ENCODE assay signal across 22 cellular contexts in the genomic region with DNA sequence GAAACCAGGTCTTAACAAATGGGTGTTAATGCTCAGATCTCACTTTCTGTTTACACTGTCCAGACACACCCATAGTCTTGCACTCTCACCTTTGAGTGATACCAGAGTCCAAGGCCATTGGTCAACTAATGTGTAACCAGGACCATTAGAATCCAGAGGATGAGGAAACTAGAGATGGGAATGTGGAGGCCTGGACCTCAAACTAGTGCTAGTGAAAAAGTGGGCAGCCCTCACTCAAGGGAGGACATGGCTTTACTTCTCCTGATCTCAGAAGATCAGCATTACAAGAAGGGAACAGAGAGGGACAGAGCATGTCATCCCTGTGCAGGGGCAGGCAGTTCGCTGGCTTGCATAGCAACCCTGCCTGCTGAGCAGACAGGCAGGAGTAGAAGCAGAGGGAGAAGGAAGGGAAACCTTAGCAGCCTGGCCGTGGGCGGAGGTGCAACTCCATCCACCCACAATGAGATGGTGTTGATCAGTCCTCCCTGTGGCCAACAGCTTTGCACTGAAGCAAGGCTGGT. TPM values are rescaled to one million over a fixed set of nuclear protein-coding genes. Genes with fewer than 3 reads are reported as not detected.
DNase-seq lines count a peak whose midpoint lies in the region; ATAC-seq, FAIRE-seq and TF ChIP-seq lines count a peak whose summit lies in the region.
"Had no signal": no experiment of that assay in that cellular context is flagged by ENCODE, and none has a peak within 500 bp of the region (broad histone marks: within the 10 kb centered on the region; RNA-seq: fewer than 3 reads in every experiment).

No MANE protein-coding gene starts in this region.

- BruUV-seq in GM12878 (replicated peaks; lab: Mats Ljungman, UMichigan), result no TSS peak

- H3K36me3 Mint-ChIP-seq in activated naive CD8-positive, alpha-beta T cell treated with anti-CD3 and anti-CD28 coated beads, Interleukin-2, amount 50 U/mL, for 24 hours (ENCODE audit: low read depth), result peaks cover under 1% of the 10 kb centered on the region
- no peaks in the 10 kb centered on the region for H3K36me3 Mint-ChIP-seq in activated naive CD8-positive, alpha-beta T cell treated with anti-CD3 and anti-CD28 coated beads for 36 hours

- no peak for DNase-seq in activated naive CD8-positive, alpha-beta T cell treated with anti-CD3 and anti-CD28 coated beads, Interleukin-2, amount 50 U/mL, for 24 hours
- no peak for DNase-seq in activated naive CD8-positive, alpha-beta T cell treated with anti-CD3 and anti-CD28 coated beads for 36 hours
- no peak for DNase-seq in GM12878 (ENCODE audit: low read depth, low spot score)
- DNase-seq in transverse colon, result peak; percentile 19
- no peak for DNase-seq in occipital lobe (lab: John Stamatoyannopoulos, UW)
- no peak for DNase-seq in activated effector memory CD4-positive, alpha-beta T cell treated with anti-CD3 and anti-CD28 coated beads, Interleukin-2, amount 50 U/mL, for 16 hours
- DNase-seq: activated effector memory CD4-positive, alpha-beta T cell treated with Interleukin-2 at 50 U/mL for 16 hours; amniotic stem cell; CD4-positive, alpha-beta T cell; DND-41; effector memory CD8-positive, alpha-beta T cell; HFFc6; mesendoderm; NCI-H2171; NCI-H748 treated with DMSO at 0.1 percent for 48 hours; OCI-M1; psoas muscle; stimulated activated naive CD4-positive, alpha-beta T cell treated with Interleukin-2 at 50 U/mL for 16 hours had no signal

- H3K9ac ChIP-seq in GM12878 (ENCODE audit: control insufficient read depth, insufficient read depth, low read length), result no peak overlapping the region; the same call in 1 of the 2 replicates

- H3K4me1 Mint-ChIP-seq in activated naive CD8-positive, alpha-beta T cell treated with anti-CD3 and anti-CD28 coated beads, Interleukin-2, amount 50 U/mL, for 24 hours, result peaks cover 15% of the 10 kb centered on the region
- peaks cover 2% of the 10 kb centered on the region for H3K4me1 Mint-ChIP-seq in activated naive CD8-positive, alpha-beta T cell treated with anti-CD3 and anti-CD28 coated beads for 36 hours
- H3K4me1 Mint-ChIP-seq: central memory CD8-positive, alpha-beta T cell; nephron had no signal

- in situ Hi-C loops in GM12878 (cut with MboI) (no loop called here), transverse colon (cut with MboI; ENCODE audit: low pct_ligation_motif_present in 1 of 4, low pct_unique_long_range_greater_than_20kb in 1 of 4, low sequenced_read_pairs in 3 of 4) (no loop called here)

- POLR2A ChIA-PET in GM12878 (lab: Charles Lee), result no interaction called here

- H3K36me3 ChIP-seq in GM12878 (ENCODE audit: control insufficient read depth in 2 of 2, insufficient read depth in 2 of 2, low read length in 1 of 2) (no peaks in the 10 kb centered on the region), transverse colon (no peaks in the 10 kb centered on the region)

- no peaks in the 10 kb centered on the region for H3K9me3 ChIP-seq in GM12878 (replicated peaks; ENCODE audit: control insufficient read depth, insufficient read depth, low read length)
- no peaks in the 10 kb centered on the region for H3K9me3 ChIP-seq in transverse colon
- H3K9me3 ChIP-seq: psoas muscle had no signal

- no peak overlapping the region; the same call in 1 of the 2 replicates for H2AFZ ChIP-seq in GM12878 (ENCODE audit: control insufficient read depth, low read depth, low read length)

- RAD21 ChIA-PET in GM12878 (lab: Charles Lee; ENCODE audit: unreplicated experiment), result no interaction called here

- SMC1A ChIA-PET in GM12878 (lab: Charles Lee; ENCODE audit: uncharacterized antibody, unreplicated experiment), result no interaction called here

- peaks cover 9% of the 10 kb centered on the region for H3K4me1 ChIP-seq in GM12878 (ENCODE audit: control insufficient read depth, insufficient read depth, low read length)
- H3K4me1 ChIP-seq in transverse colon, result peaks cover 0 to 11% (median 5%) of the 10 kb centered on the region in 4 donors
- H3K4me1 ChIP-seq: psoas muscle had no signal

- H3K27ac ChIP-seq in GM12878 (ENCODE audit: control insufficient read depth, insufficient read depth) (no peak overlapping the region), transverse colon (no peak overlapping the region)
- H3K27ac ChIP-seq: psoas muscle had no signal

- H3K79me2 ChIP-seq in GM12878 (ENCODE audit: control insufficient read depth, insufficient read depth, low read length), result no peaks in the 10 kb centered on the region

- no peak overlapping the region for H3K27ac Mint-ChIP-seq in activated naive CD8-positive, alpha-beta T cell treated with anti-CD3 and anti-CD28 coated beads, Interleukin-2, amount 50 U/mL, for 24 hours
- H3K27ac Mint-ChIP-seq in activated naive CD8-positive, alpha-beta T cell treated with anti-CD3 and anti-CD28 coated beads for 36 hours, result no peak overlapping the region
- H3K27ac Mint-ChIP-seq: CD4-positive, alpha-beta T cell; effector memory CD8-positive, alpha-beta T cell; HFFc6; nephron had no signal

- H3K4me2 ChIP-seq in GM12878 (ENCODE audit: control insufficient read depth, insufficient read depth), result peak overlapping the region; percentile 63

- H3K27me3 ChIP-seq in GM12878 (replicated peaks in 1 of 2; ENCODE audit: control insufficient read depth in 2 of 2, insufficient read depth in 2 of 2, low read length in 1 of 2), result no peaks in the 10 kb centered on the region
- no peaks in the 10 kb centered on the region for H3K27me3 ChIP-seq in transverse colon

- TF ChIP-seq POLR2A in GM12878 (IDR thresholded peaks at IDR 0.05; ENCODE audit: low read depth, low read length), result no peak
- no peak for TF ChIP-seq POLR2A in transverse colon (IDR thresholded peaks at IDR 0.05)

- CTCF ChIA-PET in GM12878 (lab: Yijun Ruan, JAX), result no interaction called here

- peak; percentile 75 for FAIRE-seq in GM12878 (lab: Jason Lieb, UNC)

- WGBS in GM12878 (ENCODE audit: insufficient coverage, insufficient replicate concordance, low lambda C conversion rate, missing lambda C conversion rate), result 50% methylated on average over 3 of the region's 3 CpGs
- 30 to 57% methylated on average over 2 to 3 of the region's 3 CpGs for WGBS in transverse colon (ENCODE audit: low coverage in 1 of 2), 2 donors

- TF ChIP-seq CTCF in GM12878 (IDR thresholded peaks at IDR 0.05 in 2 of 3, conservative IDR thresholded peaks at IDR 0.05 in 1 of 3; ENCODE audit: control insufficient read depth in 2 of 3, extremely low read depth in 1 of 3, insufficient read depth in 1 of 3, low read depth in 3 of 3, low read length in 3 of 3) (no peak), transverse colon (IDR thresholded peaks at IDR 0.05) (no peak)

- intact Hi-C loops in GM12878 (cut with micrococcal nuclease; ENCODE audit: unreplicated experiment) (no loop called here), transverse colon (cut with DNase I; ENCODE audit: low total_unique reads) (no loop called here)

- peaks cover 36% of the 10 kb centered on the region for H3K27me3 Mint-ChIP-seq in activated naive CD8-positive, alpha-beta T cell treated with anti-CD3 and anti-CD28 coated beads, Interleukin-2, amount 50 U/mL, for 24 hours
- H3K27me3 Mint-ChIP-seq in activated naive CD8-positive, alpha-beta T cell treated with anti-CD3 and anti-CD28 coated beads for 36 hours, result peaks cover 20% of the 10 kb centered on the region

- TF ChIP-seq EP300 in GM12878 (IDR thresholded peaks at IDR 0.05; ENCODE audit: borderline replicate concordance in 1 of 2, control insufficient read depth in 1 of 2, low read depth in 2 of 2, low read length in 2 of 2) (no peak), transverse colon (IDR thresholded peaks at IDR 0.05; ENCODE audit: low read depth) (no peak)

- no peak for TF ChIP-seq RAD21 in GM12878 (IDR thresholded peaks at IDR 0.05; ENCODE audit: insufficient read depth, low read depth, low read length)

- H3K4me3 ChIP-seq in GM12878 (no peak overlapping the region), transverse colon (no peak overlapping the region)
- H3K4me3 ChIP-seq: psoas muscle had no signal

- H4K20me1 ChIP-seq in GM12878 (ENCODE audit: control insufficient read depth, insufficient read depth), result no peaks in the 10 kb centered on the region

- H3K4me3 Mint-ChIP-seq in activated naive CD8-positive, alpha-beta T cell treated with anti-CD3 and anti-CD28 coated beads, Interleukin-2, amount 50 U/mL, for 24 hours, result no peak overlapping the region
- no peak overlapping the region for H3K4me3 Mint-ChIP-seq in activated naive CD8-positive, alpha-beta T cell treated with anti-CD3 and anti-CD28 coated beads for 36 hours
- H3K4me3 Mint-ChIP-seq: CD4-positive, alpha-beta T cell; central memory CD8-positive, alpha-beta T cell; effector memory CD8-positive, alpha-beta T cell; HFFc6; nephron had no signal

- H3K9me3 Mint-ChIP-seq in activated naive CD8-positive, alpha-beta T cell treated with anti-CD3 and anti-CD28 coated beads, Interleukin-2, amount 50 U/mL, for 24 hours, result peaks cover 7% of the 10 kb centered on the region
- peaks cover 1% of the 10 kb centered on the region for H3K9me3 Mint-ChIP-seq in activated naive CD8-positive, alpha-beta T cell treated with anti-CD3 and anti-CD28 coated beads for 36 hours
- H3K9me3 Mint-ChIP-seq: central memory CD8-positive, alpha-beta T cell; effector memory CD8-positive, alpha-beta T cell; HFFc6 had no signal

- peak; percentile 29 for ATAC-seq in activated naive CD8-positive, alpha-beta T cell treated with anti-CD3 and anti-CD28 coated beads, Interleukin-2, amount 50 U/mL, for 24 hours
- ATAC-seq in HG02610 (IDR thresholded peaks at IDR 0.05; ENCODE audit: unreplicated experiment) (peak; percentile 40), GM12878 (peak; percentile 52), HG03571 (IDR thresholded peaks at IDR 0.05; ENCODE audit: unreplicated experiment) (no peak)
- ATAC-seq: effector memory CD8-positive, alpha-beta T cell; psoas muscle had no signal

RNA-seq across cellular contexts. Expression of gene XRN2, which starts 22.6 kb away (rescaled TPM):
- 10 to 100 TPM; 85.0 to 85.5 TPM for total RNA-seq in activated naive CD8-positive, alpha-beta T cell treated with anti-CD3 and anti-CD28 coated beads for 36 hours
- total RNA-seq in GM12878 (2013; cell fraction: nucleolus; rRNA removed), result 38.7 and 39.4 TPM in 2 replicates
- total RNA-seq in GM12878 (2014; rRNA removed), result 70.1 and 78.4 TPM in 2 replicates
- 93.8 and 95.6 TPM in 2 replicates for total RNA-seq in GM12878 (2014; rRNA removed; fragmentation: Illumina TruSeq; extraction: Trizol)
- total RNA-seq in GM12878 (2021), result 67.1 and 70.1 TPM in 2 replicates
- polyA plus RNA-seq in GM12878 (2011; ENCODE audit: low read depth), result 34.8 TPM
- polyA plus RNA-seq in GM12878 (2011; rRNA removed), result 97.8 and 113 TPM in 2 replicates
- polyA plus RNA-seq in GM12878 (2011; cell fraction: cytosol; rRNA removed), result 48.1 and 49.2 TPM in 2 replicates
- 50.1 and 62.5 TPM in 2 replicates for polyA plus RNA-seq in GM12878 (2011; cell fraction: nucleus; rRNA removed)
- polyA plus RNA-seq in GM12878 (2012), result 37.5 and 48.6 TPM in 2 replicates
- polyA plus RNA-seq in GM12878 (2014; fragmentation: Illumina TruSeq; extraction: Trizol), result 91.0 and 107 TPM in 2 replicates
- polyA plus RNA-seq in GM12878 (2014; fragmentation: Nextera tagmentation; extraction: Ambion mirVana), result 10 to 100 TPM; 59.7 to 69.6 TPM
- 59.1 and 63.7 TPM in 2 replicates for polyA plus RNA-seq in GM12878 (2014; rRNA removed)
- 10 to 100 TPM; 81.1 to 83.3 TPM for polyA plus RNA-seq in GM12878 (2016; fragmentation: Nextera tagmentation; extraction: Ambion mirVana)
- 48.8 and 64.7 TPM in 2 replicates for polyA minus RNA-seq in GM12878 (2011; rRNA and poly(A)+ RNA removed)
- polyA minus RNA-seq in GM12878 (2011; cell fraction: cytosol; rRNA and poly(A)+ RNA removed), result 24.5 and 29.9 TPM in 2 replicates
- polyA minus RNA-seq in GM12878 (2011; cell fraction: nucleus; rRNA and poly(A)+ RNA removed), result 13.7 and 23.0 TPM in 2 replicates
- 10 to 100 TPM; 16.1 to 46.4 (median 30.3) TPM for total RNA-seq in transverse colon
- 98.6 TPM for total RNA-seq in occipital lobe
